ENCODE assay signal across 25 cellular contexts in genomic region chr13:48860369-48860768, GRCh38.
"Had no signal": no experiment of that assay in that cellular context is flagged by ENCODE, and none has a peak within 500 bp of the region (broad histone marks: within the 10 kb centered on the region; RNA-seq: fewer than 3 reads in every experiment).

No MANE protein-coding gene starts in this region.

- H3K27ac ChIP-seq: RWPE1, SJCRH30, VCaP had no signal

- H3K4me1 ChIP-seq: Peyer's patch had no signal

- H3K36me3 Mint-ChIP-seq: activated naive CD4-positive, alpha-beta T cell treated with anti-CD3 and anti-CD28 coated beads, Interleukin-2, amount 10 ng/mL, durations not matched to agents 7 days and 5 days; activated naive CD8-positive, alpha-beta T cell treated with anti-CD3 and anti-CD28 coated beads for 36 hours had no signal

- H3K9me2 ChIP-seq: SK-N-SH had no signal

- ATAC-seq: activated CD4-positive, alpha-beta T cell treated with anti-CD3 and anti-CD28 coated beads for 36 hours; activated T-cell treated with anti-CD3 and anti-CD28 coated beads, Interleukin-2, amount 50 U/mL, for 72 hours had no signal

- DNase-seq: activated CD4-positive, alpha-beta memory T cell treated with anti-CD3 and anti-CD28 coated beads, Interleukin-2, amount 10 ng/mL, durations not matched to agents 7 days and 5 days; activated CD4-positive, alpha-beta T cell treated with anti-CD3 and anti-CD28 coated beads for 36 hours; activated CD4-positive, alpha-beta T cell treated with anti-CD3 and anti-CD28 coated beads, Interleukin-2, amount 50 U/mL, for 1 hour; activated CD8-positive, alpha-beta memory T cell treated with anti-CD3 and anti-CD28 coated beads, Interleukin-2, amount 50 U/mL, for 4 hours; activated gamma-delta T cell treated with Interleukin-2 at 50 U/mL for 16 hours; activated naive CD4-positive, alpha-beta T cell treated with anti-CD3 and anti-CD28 coated beads, Interleukin-2, amount 10 ng/mL, durations not matched to agents 7 days and 5 days; activated naive CD8-positive, alpha-beta T cell treated with anti-CD3 and anti-CD28 coated beads for 36 hours; activated T-cell treated with anti-CD3 and anti-CD28 coated beads, Interleukin-2, amount 50 U/mL, for 72 hours; anterior cingulate cortex; NCI-H1048; NCI-H146; NCI-H187 treated with DMSO at 0.1 percent for 48 hours; NCI-H2081 treated with DMSO at 0.1 percent for 48 hours; NCI-H2171 treated with DMSO at 0.1 percent for 48 hours; NCI-H226; NCI-H526 treated with DMSO at 0.1 percent for 48 hours; NK-92 treated with Interleukin-12 subunit alpha and Interleukin-12 subunit beta, amount 100 ng/mL, for 24 hours; Peyer's patch; Right ventricle myocardium superior; SJCRH30; SK-N-SH; T-helper 1 cell had no signal

- H3K9ac ChIP-seq: SK-N-SH had no signal

- H3K4me3 ChIP-seq: Peyer's patch, SJCRH30 had no signal

- H3K9me3 ChIP-seq: Peyer's patch, SJCRH30, SK-N-SH had no signal

- H3K27ac Mint-ChIP-seq: activated CD4-positive, alpha-beta memory T cell treated with anti-CD3 and anti-CD28 coated beads, Interleukin-2, amount 10 ng/mL, durations not matched to agents 7 days and 5 days; activated CD4-positive, alpha-beta T cell treated with anti-CD3 and anti-CD28 coated beads for 36 hours; activated naive CD4-positive, alpha-beta T cell treated with anti-CD3 and anti-CD28 coated beads, Interleukin-2, amount 10 ng/mL, durations not matched to agents 7 days and 5 days; activated naive CD8-positive, alpha-beta T cell treated with anti-CD3 and anti-CD28 coated beads for 36 hours; activated T-cell treated with anti-CD3 and anti-CD28 coated beads, Interleukin-2, amount 50 U/mL, for 72 hours; activated T-helper 2 cell treated with anti-CD3 and anti-CD28 coated beads, Interferon-gamma antibody, Interleukin-2, Interleukin-4, amounts not matched to agents 10 μg/mL and 5 μg/mL and 100 μg/mL, durations not matched to agents 14 hours and 24 hours and 36 hours had no signal

- H3K9me3 Mint-ChIP-seq: activated naive CD4-positive, alpha-beta T cell treated with anti-CD3 and anti-CD28 coated beads, Interleukin-2, amount 10 ng/mL, durations not matched to agents 7 days and 5 days; activated T-helper 2 cell treated with anti-CD3 and anti-CD28 coated beads, Interferon-gamma antibody, Interleukin-2, Interleukin-4, amounts not matched to agents 10 μg/mL and 5 μg/mL and 100 μg/mL, durations not matched to agents 14 hours and 24 hours and 36 hours had no signal

- H3K4me3 Mint-ChIP-seq: activated CD4-positive, alpha-beta memory T cell treated with anti-CD3 and anti-CD28 coated beads, Interleukin-2, amount 10 ng/mL, durations not matched to agents 7 days and 5 days; activated CD4-positive, alpha-beta T cell treated with anti-CD3 and anti-CD28 coated beads for 36 hours; activated naive CD4-positive, alpha-beta T cell treated with anti-CD3 and anti-CD28 coated beads, Interleukin-2, amount 10 ng/mL, durations not matched to agents 7 days and 5 days; activated naive CD8-positive, alpha-beta T cell treated with anti-CD3 and anti-CD28 coated beads for 36 hours; activated T-cell treated with anti-CD3 and anti-CD28 coated beads, Interleukin-2, amount 50 U/mL, for 72 hours had no signal

- H3K4me2 ChIP-seq: SK-N-SH had no signal

- H3K27me3 ChIP-seq: Peyer's patch, SJCRH30 had no signal

- H3K36me3 ChIP-seq: Peyer's patch, SJCRH30 had no signal

- H3K27me3 Mint-ChIP-seq: activated CD4-positive, alpha-beta memory T cell treated with anti-CD3 and anti-CD28 coated beads, Interleukin-2, amount 10 ng/mL, durations not matched to agents 7 days and 5 days; activated naive CD4-positive, alpha-beta T cell treated with anti-CD3 and anti-CD28 coated beads, Interleukin-2, amount 10 ng/mL, durations not matched to agents 7 days and 5 days; activated naive CD8-positive, alpha-beta T cell treated with anti-CD3 and anti-CD28 coated beads for 36 hours had no signal
